2 cellular contexts compared by ENCODE assay signal in genomic region chr16:28166394-28167208, GRCh38.
TF ChIP-seq lines count a peak whose summit lies in the region.

No MANE protein-coding gene starts in this region.

TF ChIP-seq in IMR-90, 13 proteins besides CTCF, POLR2A, EP300 and RAD21:
- peak; percentile 48; the same call in 1 of the 2 replicates for TF ChIP-seq FOS (IDR thresholded peaks at IDR 0.05; ENCODE audit: low read depth, low read length)
- peak; percentile 55; the same call in 1 of the 2 replicates for TF ChIP-seq BHLHE40 (IDR thresholded peaks at IDR 0.05; ENCODE audit: low read depth, low read length)
- TF ChIP-seq SMC3 (IDR thresholded peaks at IDR 0.05; ENCODE audit: low read depth, low read length): no peak

TF ChIP-seq in GM12891, 5 proteins besides CTCF, POLR2A, EP300 and RAD21:
- TF ChIP-seq TAF1 (IDR thresholded peaks at IDR 0.05; ENCODE audit: low read depth, low read length) (no peak), POLR2AphosphoS5 (IDR thresholded peaks at IDR 0.05; ENCODE audit: low read depth, low read length) (no peak), SPI1 (IDR thresholded peaks at IDR 0.05; ENCODE audit: low read depth, low read length) (no peak), POU2F2 (IDR thresholded peaks at IDR 0.05; ENCODE audit: low read depth, low read length) (no peak), PAX5 (IDR thresholded peaks at IDR 0.05; ENCODE audit: insufficient read depth, low read length, severe bottlenecking) (no peak)
TF ChIP-seq in GM12891: peak in this region for 0.
